8 cellular contexts compared by ENCODE assay signal in genomic region chr4:1726146-1726934, GRCh38. TPM values are rescaled to one million over a fixed set of nuclear protein-coding genes. Genes with fewer than 3 reads are reported as not detected.
DNase-seq lines count a peak whose midpoint lies in the region; ATAC-seq, FAIRE-seq and TF ChIP-seq lines count a peak whose summit lies in the region.

No MANE protein-coding gene starts in this region.

- H3K36me3 ChIP-seq in BLaER1 treated with 17β-estradiol and CSF1 and Interleukin-3, amounts not matched to agents 10 nM and 100 nM: peaks cover 6 to 82% (median 77%) of the 10 kb centered on the region in 11 experiments

- H3K9me3 Mint-ChIP-seq in activated CD4-positive, alpha-beta T cell treated with anti-CD3 and anti-CD28 coated beads, Interleukin-2, amount 10 ng/mL, durations not matched to agents 24 days and 14 days: no peaks in the 10 kb centered on the region
- H3K9me3 Mint-ChIP-seq in chondrocyte (ENCODE audit: low read depth): no peaks in the 10 kb centered on the region

- peaks cover 64 to 97% (median 78%) of the 10 kb centered on the region in 10 experiments for H3K4me1 ChIP-seq in BLaER1 treated with 17β-estradiol and CSF1 and Interleukin-3, amounts not matched to agents 10 nM and 100 nM

- TF ChIP-seq CTCF in chondrocyte (IDR thresholded peaks at IDR 0.05): peak; percentile 98

- no peaks in the 10 kb centered on the region for H3K27me3 Mint-ChIP-seq in activated CD4-positive, alpha-beta T cell treated with anti-CD3 and anti-CD28 coated beads, Interleukin-2, amount 10 ng/mL, durations not matched to agents 24 days and 14 days
- H3K27me3 Mint-ChIP-seq in chondrocyte (ENCODE audit: low read depth): no peaks in the 10 kb centered on the region

- peaks cover 51% of the 10 kb centered on the region for H3K4me1 Mint-ChIP-seq in activated CD4-positive, alpha-beta T cell treated with anti-CD3 and anti-CD28 coated beads, Interleukin-2, amount 10 ng/mL, durations not matched to agents 24 days and 14 days
- peaks cover 42% of the 10 kb centered on the region for H3K4me1 Mint-ChIP-seq in chondrocyte (ENCODE audit: low read depth)

- peak overlapping the region; percentile 10 to 92 (median 65); a peak in 19 of 22 replicates for H3K27ac ChIP-seq in BLaER1 treated with 17β-estradiol and CSF1 and Interleukin-3, amounts not matched to agents 10 nM and 100 nM

- H3K9ac ChIP-seq in BLaER1 treated with 17β-estradiol and CSF1 and Interleukin-3, amounts not matched to agents 10 nM and 100 nM: peak overlapping the region in 10 of 11 experiments; percentile 25 to 67 (median 60); a peak in 18 of 22 replicates

- peak overlapping the region in 3 of 10 experiments; percentile 36 to 61 (median 46); a peak in 5 of 20 replicates for H3K4me3 ChIP-seq in BLaER1 treated with 17β-estradiol and CSF1 and Interleukin-3, amounts not matched to agents 10 nM and 100 nM

- peaks cover 0 to 94% (median 83%) of the 10 kb centered on the region in 11 experiments; a peak in 18 of 22 replicates for H4K20me1 ChIP-seq in BLaER1 treated with 17β-estradiol and CSF1 and Interleukin-3, amounts not matched to agents 10 nM and 100 nM

- H3K27ac Mint-ChIP-seq in activated CD4-positive, alpha-beta T cell treated with anti-CD3 and anti-CD28 coated beads, Interleukin-2, amount 10 ng/mL, durations not matched to agents 24 days and 14 days: peak overlapping the region; percentile 68
- H3K27ac Mint-ChIP-seq in chondrocyte (ENCODE audit: unreplicated experiment): peak overlapping the region; percentile 92

- DNase-seq in H54 (ENCODE audit: insufficient read length, low spot score) (peak; percentile 53), NCI-H446 treated with DMSO at 0.1 percent for 48 hours (lab: John Stamatoyannopoulos, UW) (peak; percentile 2), chondrocyte (ENCODE audit: low spot score) (peak; percentile 86), left lobe of liver (ENCODE audit: low spot score) (peak; percentile 87)
- peak; percentile 97 for DNase-seq in activated CD4-positive, alpha-beta T cell treated with anti-CD3 and anti-CD28 coated beads, Interleukin-2, amount 10 ng/mL, durations not matched to agents 24 days and 14 days
- peak; percentile 80 to 88 for DNase-seq in stimulated activated CD4-positive, alpha-beta T cell treated with anti-CD3 and anti-CD28 coated beads, Interleukin-4, amount 100 ng/mL, for 4 hours

- intact Hi-C loops in activated CD4-positive, alpha-beta T cell treated with anti-CD3 and anti-CD28 coated beads, Interleukin-2, amount 10 ng/mL, durations not matched to agents 24 days and 14 days (cut with micrococcal nuclease): loop anchor here (1.0 kb wide), 1 partner anchor 33 kb away; no protein-coding TSS in a partner anchor

- ATAC-seq in left lobe of liver (peak; percentile 85), GM18909 (IDR thresholded peaks at IDR 0.05; ENCODE audit: poor library complexity, unreplicated experiment) (no peak)

- peaks cover 70% of the 10 kb centered on the region for H3K36me3 Mint-ChIP-seq in activated CD4-positive, alpha-beta T cell treated with anti-CD3 and anti-CD28 coated beads, Interleukin-2, amount 10 ng/mL, durations not matched to agents 24 days and 14 days (ENCODE audit: low read depth)
- H3K36me3 Mint-ChIP-seq in chondrocyte (ENCODE audit: low read depth): peaks cover 7% of the 10 kb centered on the region

- no peaks in the 10 kb centered on the region for H3K27me3 ChIP-seq in BLaER1 treated with 17β-estradiol and CSF1 and Interleukin-3, amounts not matched to agents 10 nM and 100 nM

- H3K4me2 ChIP-seq in BLaER1 treated with 17β-estradiol and CSF1 and Interleukin-3, amounts not matched to agents 10 nM and 100 nM: peak overlapping the region; percentile 58 to 100 (median 90)

- no peak overlapping the region for H3K4me3 Mint-ChIP-seq in activated CD4-positive, alpha-beta T cell treated with anti-CD3 and anti-CD28 coated beads, Interleukin-2, amount 10 ng/mL, durations not matched to agents 24 days and 14 days
- no peak overlapping the region for H3K4me3 Mint-ChIP-seq in chondrocyte (ENCODE audit: unreplicated experiment)

- no peak for TF ChIP-seq POLR2A in H54 (IDR thresholded peaks at IDR 0.05; ENCODE audit: low read depth, low read length)

- H3K9me3 ChIP-seq in BLaER1 treated with 17β-estradiol and CSF1 and Interleukin-3, amounts not matched to agents 10 nM and 100 nM (replicated peaks in 1 of 11): no peaks in the 10 kb centered on the region

- FAIRE-seq in H54 (lab: Jason Lieb, UNC): no peak

RNA-seq across cellular contexts. Expression of gene TACC3, which starts 5.0 kb away (rescaled TPM):
- total RNA-seq in activated CD4-positive, alpha-beta T cell treated with anti-CD3 and anti-CD28 coated beads, Interleukin-2, amount 10 ng/mL, durations not matched to agents 24 days and 14 days: 134 and 142 TPM in 2 replicates
- total RNA-seq in chondrocyte (15.9 to 20.9 TPM (median 19.3 TPM) in 3 replicates), left lobe of liver (4.5 TPM)

RNA-seq across cellular contexts. Expression of gene TMEM129, which starts 5.2 kb away (rescaled TPM):
- total RNA-seq in activated CD4-positive, alpha-beta T cell treated with anti-CD3 and anti-CD28 coated beads, Interleukin-2, amount 10 ng/mL, durations not matched to agents 24 days and 14 days: 26.6 and 27.8 TPM in 2 replicates
- total RNA-seq in chondrocyte (37.0 to 56.2 TPM (median 43.0 TPM) in 3 replicates), left lobe of liver (30.3 TPM)

RNA-seq across cellular contexts. Expression of gene SLBP, which starts 14.2 kb away (rescaled TPM):
- 150 and 156 TPM in 2 replicates for total RNA-seq in activated CD4-positive, alpha-beta T cell treated with anti-CD3 and anti-CD28 coated beads, Interleukin-2, amount 10 ng/mL, durations not matched to agents 24 days and 14 days
- total RNA-seq in chondrocyte (47.0 to 48.7 TPM (median 47.5 TPM) in 3 replicates), left lobe of liver (12.3 TPM)

RNA-seq across cellular contexts. Expression of gene FAM53A, which starts 42.2 kb away (rescaled TPM):
- 3.5 and 4.0 TPM in 2 replicates for total RNA-seq in activated CD4-positive, alpha-beta T cell treated with anti-CD3 and anti-CD28 coated beads, Interleukin-2, amount 10 ng/mL, durations not matched to agents 24 days and 14 days
- total RNA-seq in chondrocyte (6.9 to 8.0 TPM (median 7.3 TPM) in 3 replicates), left lobe of liver (2.2 TPM)

Comparison
In these comparisons a context has a peak if more than half of its experiments do, and no peak if none do; other contexts are left out.
1. DNase-seq: peak in every context shown above with its lines; median percentile 97 in activated CD4-positive, alpha-beta T cell treated with anti-CD3 and anti-CD28 coated beads, Interleukin-2, amount 10 ng/mL, durations not matched to agents 24 days and 14 days; 87 in left lobe of liver; 86 in chondrocyte; 84 in stimulated activated CD4-positive, alpha-beta T cell treated with anti-CD3 and anti-CD28 coated beads, Interleukin-4, amount 100 ng/mL, for 4 hours; 53 in H54; 2 in NCI-H446 treated with DMSO at 0.1 percent for 48 hours.